Comparison of ENCODE assay signal across 1 cellular context in genomic region chr22:36481393-36482168, GRCh38.
TF ChIP-seq lines count a peak whose summit lies in the region.

TXN2 (minus strand) TSS chr22:36481640; CDS start chr22:36480837, 803 bp downstream.

TF ChIP-seq in HepG2, 621 proteins besides CTCF, POLR2A, EP300 and RAD21 (continued from another document and continues in another):
- TF ChIP-seq KIAA2018 (CRISPR knock-in tag; IDR thresholded peaks at IDR 0.05; ENCODE audit: borderline replicate concordance) (peak; percentile 46; the same call in 1 of the 2 replicates), ZNF12 (CRISPR knock-in tag; IDR thresholded peaks at IDR 0.05) (0 out of 2 replicates have a peak, but pooled peaks have one; percentile 46), ZBTB21 (CRISPR knock-in tag; IDR thresholded peaks at IDR 0.05) (peak; percentile 67), KLF9 (CRISPR knock-in tag; IDR thresholded peaks at IDR 0.05; ENCODE audit: low read depth) (peak; percentile 12; the same call in 1 of the 2 replicates), ZFY (CRISPR knock-in tag; IDR thresholded peaks at IDR 0.05) (peak; percentile 34; the same call in 1 of the 2 replicates), ATF2 (CRISPR knock-in tag; IDR thresholded peaks at IDR 0.05) (peak; percentile 62; the same call in 1 of the 2 replicates), KDM3A (CRISPR knock-in tag; IDR thresholded peaks at IDR 0.05; ENCODE audit: low read depth) (0 out of 2 replicates have a peak, but pooled peaks have one; percentile 63), RFXAP (CRISPR knock-in tag; IDR thresholded peaks at IDR 0.05; ENCODE audit: borderline replicate concordance) (peak; percentile 63; the same call in 1 of the 2 replicates), ZNF558 (CRISPR knock-in tag; IDR thresholded peaks at IDR 0.05; ENCODE audit: borderline replicate concordance) (peak; percentile 74; the same call in 1 of the 2 replicates), SP4 (CRISPR knock-in tag; IDR thresholded peaks at IDR 0.05) (peak; percentile 26; the same call in 1 of the 2 replicates), ZNF687 (CRISPR knock-in tag; IDR thresholded peaks at IDR 0.05) (peak; percentile 95), ZNF629 (CRISPR knock-in tag; conservative IDR thresholded peaks at IDR 0.05) (no peak; the same call in 1 of the 2 replicates), TFDP2 (CRISPR knock-in tag; IDR thresholded peaks at IDR 0.05) (no peak), MXD3 (CRISPR knock-in tag; IDR thresholded peaks at IDR 0.05) (peak; percentile 43), ZNF142 (CRISPR knock-in tag; IDR thresholded peaks at IDR 0.05) (peak; percentile 81; the same call in 1 of the 2 replicates), NFYC (CRISPR knock-in tag; IDR thresholded peaks at IDR 0.05) (peak; percentile 63), MEIS2 (CRISPR knock-in tag; IDR thresholded peaks at IDR 0.05) (peak; percentile 82; the same call in 1 of the 2 replicates), BORCS8-MEF2B (CRISPR knock-in tag; IDR thresholded peaks at IDR 0.05) (peak; percentile 54; the same call in 1 of the 2 replicates), SNAPC4 (CRISPR knock-in tag; IDR thresholded peaks at IDR 0.05) (peak; percentile 75; the same call in 1 of the 2 replicates)
